ENCODE assay signal across 10 cellular contexts in the genomic region with DNA sequence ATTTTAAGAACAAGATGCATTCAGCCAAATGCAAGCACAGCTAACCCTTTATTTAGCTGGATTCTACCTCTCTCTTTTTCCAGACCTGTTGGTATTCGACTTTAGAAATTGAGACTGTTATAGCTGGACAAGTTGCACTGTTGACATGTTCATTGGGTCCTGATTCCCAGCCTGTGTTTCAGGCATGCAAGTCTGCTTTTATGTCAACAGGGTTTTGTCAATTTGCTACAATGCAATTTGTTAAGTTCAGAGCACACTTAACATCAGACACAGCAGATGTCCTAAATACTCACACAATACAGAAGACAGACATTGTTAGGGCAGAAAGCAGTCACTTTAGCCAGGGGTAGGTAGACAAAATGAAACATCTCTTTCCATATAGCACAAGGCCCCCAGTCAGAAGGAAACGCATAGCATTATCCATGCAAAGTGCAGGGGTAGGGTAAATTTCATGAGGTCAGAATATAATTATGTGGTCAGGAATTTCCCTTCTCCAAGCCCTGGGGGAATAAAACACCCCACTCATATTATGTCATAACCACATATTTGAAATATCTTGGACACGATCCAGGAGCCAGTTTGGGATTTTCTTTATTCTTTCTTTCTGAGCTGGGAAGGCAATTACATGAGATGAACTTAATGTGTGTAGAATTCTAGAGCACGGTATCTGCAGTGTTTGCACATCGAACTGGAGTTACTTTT.
DNase-seq lines count a peak whose midpoint lies in the region; ATAC-seq, FAIRE-seq and TF ChIP-seq lines count a peak whose summit lies in the region.
"Had no signal": no experiment of that assay in that cellular context is flagged by ENCODE, and none has a peak within 500 bp of the region (broad histone marks: within the 10 kb centered on the region; RNA-seq: fewer than 3 reads in every experiment).

No MANE protein-coding gene starts in this region.

- H3K9ac ChIP-seq in K562 (ENCODE audit: insufficient read depth in 1 of 2, low read depth in 2 of 2, low read length in 2 of 2) (no peak overlapping the region), neuronal stem cell (ENCODE audit: low read depth, low read length, poor library complexity) (no peak overlapping the region)

- H3K27me3 ChIP-seq in K562 (ENCODE audit: control insufficient read depth in 2 of 2, insufficient read depth in 2 of 2, low read length in 2 of 2) = no peaks in the 10 kb centered on the region
- no peaks in the 10 kb centered on the region for H3K27me3 ChIP-seq in neuronal stem cell (ENCODE audit: control insufficient read depth in 3 of 3, insufficient read depth in 3 of 3, low read depth in 1 of 3, low read length in 3 of 3)
- H3K27me3 ChIP-seq: ovary had no signal

- 11% methylated on average over 5 of the region's 5 CpGs for WGBS in K562 (ENCODE audit: insufficient coverage, low coverage, missing lambda C conversion rate)
- WGBS in neuronal stem cell (ENCODE audit: extremely low coverage in 2 of 2, insufficient read length in 2 of 2, insufficient replicate concordance in 1 of 2), 2 donors = no CpG with 5 or more reads among the region's 5 CpGs

- H2AFZ ChIP-seq in K562 (ENCODE audit: low read depth, low read length) = peak overlapping the region; percentile 43; the same call in 1 of the 2 replicates
- peak overlapping the region; percentile 23 for H2AFZ ChIP-seq in neuronal stem cell (ENCODE audit: low read length)

- no peak for TF ChIP-seq RAD21 in K562 (CRISPR knock-in tag; conservative IDR thresholded peaks at IDR 0.05 in 1 of 2, IDR thresholded peaks at IDR 0.05 in 1 of 2)

- no peaks in the 10 kb centered on the region for H3K79me2 ChIP-seq in K562 (ENCODE audit: control insufficient read depth, insufficient read depth, low read length)

- intact Hi-C loops in K562 (cut with micrococcal nuclease) = loop anchor here (5.0 kb wide), 2 partner anchors 130 to 145 kb away; no protein-coding TSS in a partner anchor

- H3K18ac ChIP-seq in neuronal stem cell (ENCODE audit: low read length) = no peak overlapping the region

- H3K36me3 ChIP-seq in K562 (ENCODE audit: control insufficient read depth, insufficient read depth, low read length) (no peaks in the 10 kb centered on the region), neuronal stem cell (replicated peaks in 1 of 2; ENCODE audit: control insufficient read depth in 2 of 2, insufficient read depth in 2 of 2, low read length in 2 of 2) (no peaks in the 10 kb centered on the region)
- H3K36me3 ChIP-seq: ovary had no signal

- H3K4me3 ChIP-seq in K562 (no peak overlapping the region), neuronal stem cell (ENCODE audit: low read length in 2 of 2) (no peak overlapping the region)
- H3K4me3 ChIP-seq: ovary had no signal

- H3K4me1 ChIP-seq in K562 (replicated peaks in 1 of 2; ENCODE audit: control insufficient read depth in 2 of 2, insufficient read depth in 2 of 2, low read length in 2 of 2) (peaks cover 3 to 18% of the 10 kb centered on the region in 2 experiments; a peak in 3 of 5 replicates), neuronal stem cell (ENCODE audit: control insufficient read depth in 2 of 2, insufficient read depth in 1 of 2, low read depth in 1 of 2, low read length in 2 of 2) (peaks cover 2 to 6% of the 10 kb centered on the region in 2 donors)

- peak; percentile 15 for FAIRE-seq in K562 (lab: Jason Lieb, UNC)

- no peak overlapping the region for H3K4ac ChIP-seq in neuronal stem cell (ENCODE audit: low read length)

- H2BK5ac ChIP-seq in neuronal stem cell (ENCODE audit: low read length) = no peak overlapping the region

- TF ChIP-seq CTCF in K562 (IDR thresholded peaks at IDR 0.05 in 2 of 3, conservative IDR thresholded peaks at IDR 0.05 in 1 of 3; ENCODE audit: insufficient read depth in 2 of 3, low read depth in 1 of 3, low read length in 3 of 3) = no peak

- no peak overlapping the region for H3K14ac ChIP-seq in neuronal stem cell (ENCODE audit: low read length)

- H4K20me1 ChIP-seq in K562 (replicated peaks; ENCODE audit: control insufficient read depth, insufficient read depth, low read length) = no peaks in the 10 kb centered on the region

- H3K9me3 ChIP-seq in K562 (replicated peaks; ENCODE audit: control insufficient read depth, insufficient read depth, low read depth, low read length) (no peaks in the 10 kb centered on the region), neuronal stem cell (replicated peaks in 1 of 2; ENCODE audit: control insufficient read depth in 2 of 2, insufficient read depth in 1 of 2, low read depth in 1 of 2, low read length in 2 of 2) (no peaks in the 10 kb centered on the region)
- H3K9me3 ChIP-seq: ovary had no signal

- TF ChIP-seq EP300 in K562 (IDR thresholded peaks at IDR 0.05; ENCODE audit: low read length) = no peak

- H3K4me2 ChIP-seq in K562 (ENCODE audit: insufficient read depth, low read length) = no peak overlapping the region
- no peak overlapping the region for H3K4me2 ChIP-seq in neuronal stem cell (ENCODE audit: insufficient read depth, low read length, poor library complexity, severe bottlenecking)

- CTCF ChIA-PET in K562 (lab: Yijun Ruan, JAX; ENCODE audit: low intra/inter-chr PET ratio) = no interaction called here

- DNase-seq in COLO829 (ENCODE audit: low spot score) = peak; percentile 89
- DNase-seq in NCI-H1048 (lab: John Stamatoyannopoulos, UW) = peak; percentile 89
- no peak for DNase-seq in K562 (ENCODE audit: extremely low read depth in 1 of 4, low spot score in 3 of 4)
- DNase-seq in neuronal stem cell (ENCODE audit: low spot score) = no peak
- no peak for DNase-seq in NCI-H82 treated with DMSO at 0.1 percent for 48 hours (lab: John Stamatoyannopoulos, UW; ENCODE audit: unreplicated experiment)
- no peak for DNase-seq in OCI-M2 (lab: John Stamatoyannopoulos, UW; ENCODE audit: unreplicated experiment)
- DNase-seq: ovary had no signal

- H2BK15ac ChIP-seq in neuronal stem cell (ENCODE audit: low read length) = no peak overlapping the region

- H3K27ac ChIP-seq in K562 (ENCODE audit: extremely low read depth, low read depth, low read length) (no peak overlapping the region), neuronal stem cell (replicated peaks; ENCODE audit: low read length) (no peak overlapping the region)
- H3K27ac ChIP-seq: ovary had no signal

- H4K91ac ChIP-seq in neuronal stem cell (ENCODE audit: low read depth, low read length, poor library complexity) = no peak overlapping the region

- no TSS peak for BruUV-seq in K562 (replicated peaks; lab: Mats Ljungman, UMichigan)

- no peak overlapping the region for H3K23ac ChIP-seq in neuronal stem cell (ENCODE audit: low read depth, low read length, poor library complexity)

- TF ChIP-seq POLR2A in K562 (conservative IDR thresholded peaks at IDR 0.05) = no peak

- H2AK5ac ChIP-seq in neuronal stem cell (ENCODE audit: low read depth, low read length) = no peak overlapping the region

- POLR2A ChIA-PET in K562 (lab: Yijun Ruan, JAX) = no interaction called here

- H4K8ac ChIP-seq in neuronal stem cell (ENCODE audit: low read depth, low read length) = no peak overlapping the region

- in situ Hi-C loops in K562 (cut with MboI) = no loop called here

- H2BK12ac ChIP-seq in neuronal stem cell (ENCODE audit: low read length) = no peak overlapping the region

- no peaks in the 10 kb centered on the region for H3K79me1 ChIP-seq in neuronal stem cell (ENCODE audit: low read depth, low read length)

- no peak overlapping the region for H2BK120ac ChIP-seq in neuronal stem cell (ENCODE audit: low read depth, low read length)

- no peaks in the 10 kb centered on the region for H3K9me1 ChIP-seq in K562 (ENCODE audit: control insufficient read depth, insufficient read depth, low read length)

- ATAC-seq in K562 (no peak; the same call in 1 of the 3 replicates), HG02840 (IDR thresholded peaks at IDR 0.05; ENCODE audit: low FRiP score, unreplicated experiment) (no peak), HG03025 (IDR thresholded peaks at IDR 0.05; ENCODE audit: low FRiP score, unreplicated experiment) (no peak)
- ATAC-seq: stimulated activated memory B cell treated with anti-CD40 and anti-IgM and Interleukin-4, amounts not matched to agents 10 μg/mL and 1 μg/mL and 100 μg/mL, for 72 hours had no signal

TF ChIP-seq in K562, 482 proteins besides CTCF, POLR2A, EP300 and RAD21:
- TF ChIP-seq PRMT5 (CRISPR knock-in tag; IDR thresholded peaks at IDR 0.05) (no peak), FOXJ2 (tag; IDR thresholded peaks at IDR 0.05) (no peak), MLLT1 (IDR thresholded peaks at IDR 0.05) (no peak), XRCC4 (IDR thresholded peaks at IDR 0.05; ENCODE audit: extremely low read depth, insufficient read depth, insufficient read length) (no peak), ZNF699 (CRISPR knock-in tag; IDR thresholded peaks at IDR 0.05; ENCODE audit: insufficient replicate concordance) (no peak), NFIC (IDR thresholded peaks at IDR 0.05) (peak; percentile 36), ATF3 (IDR thresholded peaks at IDR 0.05) (no peak), ATF3 (CRISPR knock-in tag; conservative IDR thresholded peaks at IDR 0.05) (no peak)
TF ChIP-seq in K562: peak in this region for 1.

Comparison
In these comparisons a context has a peak if more than half of its experiments do, and no peak if none do; other contexts are left out.
1. DNase-seq: peak in COLO829 (single experiment) and NCI-H1048 (single experiment); none in K562 (0 of 4), neuronal stem cell (single experiment), NCI-H82 treated with DMSO at 0.1 percent for 48 hours (single experiment) and OCI-M2 (single experiment).